Comparison of ENCODE assay signal across 8 cellular contexts in genomic region chr21:5019120-5019519, GRCh38.
DNase-seq lines count a peak whose midpoint lies in the region; ATAC-seq lines count a peak whose summit lies in the region.
"Not testable (repeated sequence)": the region's sequence is repeated elsewhere in the genome, so short reads cannot be mapped to it uniquely, and the experiment has no call there.

No MANE protein-coding gene starts in this region.

- DNase-seq in T-helper 17 cell; effector memory CD8-positive, alpha-beta T cell; stimulated activated naive CD8-positive, alpha-beta T cell treated with anti-CD3 and anti-CD28 coated beads, Interleukin-15, amount 100 ng/mL, for 72 hours: not testable (repeated sequence)

- not testable (repeated sequence) for H3K27ac Mint-ChIP-seq in T-helper 17 cell; effector memory CD8-positive, alpha-beta T cell; stimulated activated naive CD8-positive, alpha-beta T cell treated with anti-CD3 and anti-CD28 coated beads, Interleukin-15, amount 100 ng/mL, for 72 hours

- ATAC-seq in GM18511 (IDR thresholded peaks at IDR 0.05; ENCODE audit: unreplicated experiment) (peak; percentile 56), GM19372 (IDR thresholded peaks at IDR 0.05; ENCODE audit: low read depth, unreplicated experiment) (peak; percentile 39), GM21723 (IDR thresholded peaks at IDR 0.05; ENCODE audit: unreplicated experiment) (peak; percentile 49), HG02943 (IDR thresholded peaks at IDR 0.05; ENCODE audit: low read depth, unreplicated experiment) (peak; percentile 41), HG03280 (IDR thresholded peaks at IDR 0.05; ENCODE audit: unreplicated experiment) (peak; percentile 43), T-helper 17 cell (peak; percentile 79)
- ATAC-seq in effector memory CD8-positive, alpha-beta T cell (replicated peaks) = peak; percentile 80
- peak; percentile 92 for ATAC-seq in stimulated activated naive CD8-positive, alpha-beta T cell treated with anti-CD3 and anti-CD28 coated beads, Interleukin-15, amount 100 ng/mL, for 72 hours

- H3K27me3 Mint-ChIP-seq in T-helper 17 cell; effector memory CD8-positive, alpha-beta T cell; stimulated activated naive CD8-positive, alpha-beta T cell treated with anti-CD3 and anti-CD28 coated beads, Interleukin-15, amount 100 ng/mL, for 72 hours: not testable (repeated sequence)

- H3K4me1 Mint-ChIP-seq in T-helper 17 cell; effector memory CD8-positive, alpha-beta T cell (ENCODE audit: low read depth in 2 of 2); stimulated activated naive CD8-positive, alpha-beta T cell treated with anti-CD3 and anti-CD28 coated beads, Interleukin-15, amount 100 ng/mL, for 72 hours: not testable (repeated sequence)

- H3K36me3 Mint-ChIP-seq in T-helper 17 cell (ENCODE audit: low read depth); effector memory CD8-positive, alpha-beta T cell (ENCODE audit: insufficient read depth): not testable (repeated sequence)

- not testable (repeated sequence) for H3K9me3 Mint-ChIP-seq in effector memory CD8-positive, alpha-beta T cell; stimulated activated naive CD8-positive, alpha-beta T cell treated with anti-CD3 and anti-CD28 coated beads, Interleukin-15, amount 100 ng/mL, for 72 hours

- H3K9me3 ChIP-seq in T-helper 17 cell (ENCODE audit: control insufficient read depth, low read length, poor library complexity, severe bottlenecking) = not testable (repeated sequence)

- H3K4me3 Mint-ChIP-seq in T-helper 17 cell; effector memory CD8-positive, alpha-beta T cell; stimulated activated naive CD8-positive, alpha-beta T cell treated with anti-CD3 and anti-CD28 coated beads, Interleukin-15, amount 100 ng/mL, for 72 hours: not testable (repeated sequence)

Comparison
In these comparisons a context has a peak if more than half of its experiments do, and no peak if none do; other contexts are left out.
1. ATAC-seq: peak in every context shown above with its lines; median percentile 92 in stimulated activated naive CD8-positive, alpha-beta T cell treated with anti-CD3 and anti-CD28 coated beads, Interleukin-15, amount 100 ng/mL, for 72 hours; 80 in effector memory CD8-positive, alpha-beta T cell; 79 in T-helper 17 cell; 56 in GM18511; 49 in GM21723; 43 in HG03280; 41 in HG02943; 39 in GM19372.